4 cellular contexts compared by ENCODE assay signal in genomic region chr17:39205112-39205526, GRCh38.
TF ChIP-seq lines count a peak whose summit lies in the region.

No MANE protein-coding gene starts in this region.

TF ChIP-seq in SK-N-SH, 30 proteins besides CTCF, POLR2A, EP300 and RAD21:
- TF ChIP-seq POLR2AphosphoS5 (IDR thresholded peaks at IDR 0.05; ENCODE audit: low read depth, low read length) (peak; percentile 37; the same call in 1 of the 2 replicates), TCF12 (IDR thresholded peaks at IDR 0.05) (no peak), USF2 (IDR thresholded peaks at IDR 0.05; ENCODE audit: borderline replicate concordance, low read depth, low read length) (no peak)
TF ChIP-seq in SK-N-SH: peak in this region for 1.

TF ChIP-seq in SK-N-SH treated with all-trans-retinoic acid at 6 μM for 48 hours, 23 proteins besides CTCF, POLR2A, EP300 and RAD21 (continues in another document):
- no peak for TF ChIP-seq ZFP30 (CRISPR knock-in tag; IDR thresholded peaks at IDR 0.05)
- TF ChIP-seq TOX (CRISPR knock-in tag; IDR thresholded peaks at IDR 0.05; ENCODE audit: borderline replicate concordance): no peak
- TF ChIP-seq ZFP3 (CRISPR knock-in tag; IDR thresholded peaks at IDR 0.05): no peak
- no peak for TF ChIP-seq ZNF70 (CRISPR knock-in tag; IDR thresholded peaks at IDR 0.05)
- no peak for TF ChIP-seq ZNF8 (CRISPR knock-in tag; IDR thresholded peaks at IDR 0.05)
- no peak for TF ChIP-seq ARNTL (CRISPR knock-in tag; IDR thresholded peaks at IDR 0.05; ENCODE audit: borderline replicate concordance, low read depth)
- no peak for TF ChIP-seq ZNF565 (CRISPR knock-in tag; conservative IDR thresholded peaks at IDR 0.05; ENCODE audit: low read depth)
- no peak for TF ChIP-seq RARB (CRISPR knock-in tag; IDR thresholded peaks at IDR 0.05)
- TF ChIP-seq ZC3H10 (CRISPR knock-in tag; IDR thresholded peaks at IDR 0.05): no peak
- TF ChIP-seq OSR1 (CRISPR knock-in tag; IDR thresholded peaks at IDR 0.05): no peak
- no peak; the same call in 1 of the 2 replicates for TF ChIP-seq CSRNP3 (CRISPR knock-in tag; IDR thresholded peaks at IDR 0.05)
- TF ChIP-seq TSHZ2 (CRISPR knock-in tag; IDR thresholded peaks at IDR 0.05): no peak
- TF ChIP-seq, protein P1, sequence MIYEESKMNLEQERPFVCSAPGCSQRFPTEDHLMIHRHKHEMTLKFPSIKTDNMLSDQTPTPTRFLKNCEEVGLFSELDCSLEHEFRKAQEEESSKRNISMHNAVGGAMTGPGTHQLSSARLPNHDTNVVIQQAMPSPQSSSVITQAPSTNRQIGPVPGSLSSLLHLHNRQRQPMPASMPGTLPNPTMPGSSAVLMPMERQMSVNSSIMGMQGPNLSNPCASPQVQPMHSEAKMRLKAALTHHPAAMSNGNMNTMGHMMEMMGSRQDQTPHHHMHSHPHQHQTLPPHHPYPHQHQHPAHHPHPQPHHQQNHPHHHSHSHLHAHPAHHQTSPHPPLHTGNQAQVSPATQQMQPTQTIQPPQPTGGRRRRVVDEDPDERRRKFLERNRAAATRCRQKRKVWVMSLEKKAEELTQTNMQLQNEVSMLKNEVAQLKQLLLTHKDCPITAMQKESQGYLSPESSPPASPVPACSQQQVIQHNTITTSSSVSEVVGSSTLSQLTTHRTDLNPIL (CRISPR knock-in tag; IDR thresholded peaks at IDR 0.05; ENCODE audit: low read depth): no peak

TF ChIP-seq in GM12891, 5 proteins besides CTCF, POLR2A, EP300 and RAD21:
- TF ChIP-seq POLR2AphosphoS5 (IDR thresholded peaks at IDR 0.05; ENCODE audit: low read depth, low read length) (peak; percentile 41; the same call in 1 of the 2 replicates), TAF1 (IDR thresholded peaks at IDR 0.05; ENCODE audit: low read depth, low read length) (no peak)

TF ChIP-seq in endothelial cell of umbilical vein, 7 proteins besides CTCF, POLR2A, EP300 and RAD21:
- TF ChIP-seq POLR2AphosphoS5 (IDR thresholded peaks at IDR 0.05; ENCODE audit: insufficient read depth, low read depth, low read length): no peak
- TF ChIP-seq FOS (IDR thresholded peaks at IDR 0.05; ENCODE audit: borderline replicate concordance, insufficient read depth, low read length): no peak
- no peak for TF ChIP-seq JUN (IDR thresholded peaks at IDR 0.05; ENCODE audit: borderline replicate concordance, insufficient read depth, insufficient read length, low read depth)
- TF ChIP-seq EZH2 (IDR thresholded peaks at IDR 0.05; ENCODE audit: borderline replicate concordance, low read depth, low read length, severe bottlenecking): no peak
- no peak for TF ChIP-seq MYC (IDR thresholded peaks at IDR 0.05; ENCODE audit: low read depth, low read length)
- no peak for TF ChIP-seq MAX (IDR thresholded peaks at IDR 0.05; ENCODE audit: insufficient read depth, insufficient read length)
- TF ChIP-seq GATA2 (IDR thresholded peaks at IDR 0.05; ENCODE audit: insufficient read depth, insufficient read length, low read depth, low read length): no peak
